23 cellular contexts compared by ENCODE assay signal in the genomic region with DNA sequence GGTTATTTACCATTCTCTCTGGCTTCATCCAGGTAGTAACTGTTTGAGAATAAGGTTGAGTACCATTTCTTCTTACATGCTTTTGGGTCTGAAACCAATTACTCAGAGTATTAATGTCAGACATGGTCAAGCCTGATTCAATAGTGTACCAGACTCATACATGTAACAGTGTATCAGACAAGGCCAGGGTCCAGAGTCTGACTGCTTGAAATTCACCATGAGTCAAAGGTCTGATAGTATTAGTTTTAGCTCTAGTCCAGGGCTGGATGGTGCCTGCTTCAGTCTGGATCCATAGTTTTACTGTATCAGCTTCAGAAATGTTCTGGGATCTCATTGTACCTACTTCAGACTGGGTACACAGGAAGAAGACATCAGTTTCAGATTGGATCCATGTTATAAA.
"Had no signal": no experiment of that assay in that cellular context is flagged by ENCODE, and none has a peak within 500 bp of the region (broad histone marks: within the 10 kb centered on the region; RNA-seq: fewer than 3 reads in every experiment).

No MANE protein-coding gene starts in this region.

- ATAC-seq: stimulated activated effector memory CD8-positive, alpha-beta T cell treated with anti-CD3 and anti-CD28 coated beads, Interleukin-12 subunit alpha, Interleukin-12 subunit beta, amount 100 ng/mL, for 72 hours; stimulated activated memory B cell treated with anti-CD40 and anti-IgM and Interleukin-4, amounts not matched to agents 10 μg/mL and 1 μg/mL and 100 μg/mL, for 72 hours; stimulated activated naive B cell treated with anti-CD40 and anti-IgM and Interleukin-4, amounts not matched to agents 10 μg/mL and 1 μg/mL and 100 μg/mL, for 72 hours; stimulated activated naive CD8-positive, alpha-beta T cell treated with anti-CD3 and anti-CD28 coated beads, Interleukin-15, amount 100 ng/mL, for 72 hours; stimulated activated naive CD8-positive, alpha-beta T cell treated with anti-CD3 and anti-CD28 coated beads, Interleukin-15, Interleukin-2, amounts not matched to agents 100 U/mL and 50 U/mL, for 24 hours; upper lobe of right lung had no signal

- DNase-seq: stimulated activated CD4-positive, alpha-beta T cell treated with anti-CD3 and anti-CD28 coated beads, Interleukin-2, amount 100 ng/mL, for 48 hours; stimulated activated CD4-positive, alpha-beta T cell treated with anti-CD3 and anti-CD28 coated beads, Interleukin-4, amount 100 ng/mL, for 1 hour; stimulated activated CD4-positive, alpha-beta T cell treated with anti-CD3 and anti-CD28 coated beads, Interleukin-4, amount 100 ng/mL, for 24 hours; stimulated activated CD4-positive, alpha-beta T cell treated with anti-CD3 and anti-CD28 coated beads, Interleukin-4, amount 100 ng/mL, for 4 hours; stimulated activated CD8-positive, alpha-beta memory T cell treated with anti-CD3 and anti-CD28 coated beads, Interleukin-4, amount 100 ng/mL, for 48 hours; stimulated activated naive B cell treated with anti-CD40 and anti-IgM and Interleukin-4, amounts not matched to agents 10 μg/mL and 1 μg/mL and 100 μg/mL, for 72 hours; stimulated activated naive CD4-positive, alpha-beta T cell; stimulated activated naive CD4-positive, alpha-beta T cell treated with Interleukin-2 at 50 U/mL for 16 hours; stimulated activated naive CD8-positive, alpha-beta T cell treated with anti-CD3 and anti-CD28 coated beads, Interleukin-15, amount 100 ng/mL, for 72 hours; stimulated activated naive CD8-positive, alpha-beta T cell treated with anti-CD3 and anti-CD28 coated beads, Interleukin-15, Interleukin-2, amounts not matched to agents 100 U/mL and 50 U/mL, for 24 hours; stomach; substantia nigra; testis; thyroid gland; tibial artery; transverse colon; trophoblast cell; upper lobe of left lung; upper lobe of right lung; uterus had no signal

- FAIRE-seq: urothelium cell line had no signal
